2 cellular contexts compared by ENCODE assay signal in the genomic region with DNA sequence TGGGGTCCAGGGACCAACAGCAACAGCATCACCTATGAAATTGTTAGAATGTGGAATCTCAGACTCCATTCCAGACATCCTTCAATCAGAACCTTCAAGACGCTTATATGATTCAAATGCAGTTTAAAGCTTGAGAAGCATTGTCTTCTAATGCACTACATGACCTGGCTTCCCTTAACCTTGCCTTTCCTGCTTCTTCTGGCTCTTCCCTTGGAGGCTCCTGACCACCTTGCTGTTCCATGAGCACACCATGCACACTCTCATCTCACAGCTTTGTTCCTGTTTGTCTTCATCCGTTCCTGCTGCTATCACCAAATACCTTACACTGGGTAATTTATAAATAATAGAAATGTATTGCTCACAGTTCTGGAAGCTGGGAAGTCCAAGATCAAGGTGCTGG.
TF ChIP-seq lines count a peak whose summit lies in the region.

No MANE protein-coding gene starts in this region.

TF ChIP-seq in GM12891, 5 proteins besides CTCF, POLR2A, EP300 and RAD21:
- TF ChIP-seq POLR2AphosphoS5 (IDR thresholded peaks at IDR 0.05; ENCODE audit: low read depth, low read length) (peak; percentile 62; the same call in 1 of the 2 replicates), POU2F2 (IDR thresholded peaks at IDR 0.05; ENCODE audit: low read depth, low read length) (no peak)

TF ChIP-seq in IMR-90, 13 proteins besides CTCF, POLR2A, EP300 and RAD21 (continued from another document):
- TF ChIP-seq RCOR1 (IDR thresholded peaks at IDR 0.05; ENCODE audit: insufficient replicate concordance, low read length) = no peak
- no peak for TF ChIP-seq CHD1 (IDR thresholded peaks at IDR 0.05; ENCODE audit: low read depth, low read length)
- TF ChIP-seq, protein P1, sequence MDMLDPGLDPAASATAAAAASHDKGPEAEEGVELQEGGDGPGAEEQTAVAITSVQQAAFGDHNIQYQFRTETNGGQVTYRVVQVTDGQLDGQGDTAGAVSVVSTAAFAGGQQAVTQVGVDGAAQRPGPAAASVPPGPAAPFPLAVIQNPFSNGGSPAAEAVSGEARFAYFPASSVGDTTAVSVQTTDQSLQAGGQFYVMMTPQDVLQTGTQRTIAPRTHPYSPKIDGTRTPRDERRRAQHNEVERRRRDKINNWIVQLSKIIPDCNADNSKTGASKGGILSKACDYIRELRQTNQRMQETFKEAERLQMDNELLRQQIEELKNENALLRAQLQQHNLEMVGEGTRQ (IDR thresholded peaks at IDR 0.05; ENCODE audit: low read depth, low read length) = no peak
- TF ChIP-seq CEBPB (IDR thresholded peaks at IDR 0.05; ENCODE audit: low read depth, low read length) = no peak
- TF ChIP-seq BHLHE40 (IDR thresholded peaks at IDR 0.05; ENCODE audit: low read depth, low read length) = no peak
- TF ChIP-seq MXI1 (IDR thresholded peaks at IDR 0.05; ENCODE audit: borderline replicate concordance, low read depth, low read length) = no peak
- no peak for TF ChIP-seq FOS (IDR thresholded peaks at IDR 0.05; ENCODE audit: low read depth, low read length)
- TF ChIP-seq SMC3 (IDR thresholded peaks at IDR 0.05; ENCODE audit: low read depth, low read length) = no peak
- no peak for TF ChIP-seq NFE2L2 (IDR thresholded peaks at IDR 0.05; ENCODE audit: low read depth, low read length)
- TF ChIP-seq, protein P2, sequence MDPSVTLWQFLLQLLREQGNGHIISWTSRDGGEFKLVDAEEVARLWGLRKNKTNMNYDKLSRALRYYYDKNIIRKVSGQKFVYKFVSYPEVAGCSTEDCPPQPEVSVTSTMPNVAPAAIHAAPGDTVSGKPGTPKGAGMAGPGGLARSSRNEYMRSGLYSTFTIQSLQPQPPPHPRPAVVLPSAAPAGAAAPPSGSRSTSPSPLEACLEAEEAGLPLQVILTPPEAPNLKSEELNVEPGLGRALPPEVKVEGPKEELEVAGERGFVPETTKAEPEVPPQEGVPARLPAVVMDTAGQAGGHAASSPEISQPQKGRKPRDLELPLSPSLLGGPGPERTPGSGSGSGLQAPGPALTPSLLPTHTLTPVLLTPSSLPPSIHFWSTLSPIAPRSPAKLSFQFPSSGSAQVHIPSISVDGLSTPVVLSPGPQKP (IDR thresholded peaks at IDR 0.05; ENCODE audit: borderline replicate concordance, low read depth, low read length) = no peak
- TF ChIP-seq RFX5 (IDR thresholded peaks at IDR 0.05; ENCODE audit: low read depth, low read length) = no peak
TF ChIP-seq in IMR-90: peak in this region for 0.
